8 cellular contexts compared by ENCODE assay signal in the genomic region with DNA sequence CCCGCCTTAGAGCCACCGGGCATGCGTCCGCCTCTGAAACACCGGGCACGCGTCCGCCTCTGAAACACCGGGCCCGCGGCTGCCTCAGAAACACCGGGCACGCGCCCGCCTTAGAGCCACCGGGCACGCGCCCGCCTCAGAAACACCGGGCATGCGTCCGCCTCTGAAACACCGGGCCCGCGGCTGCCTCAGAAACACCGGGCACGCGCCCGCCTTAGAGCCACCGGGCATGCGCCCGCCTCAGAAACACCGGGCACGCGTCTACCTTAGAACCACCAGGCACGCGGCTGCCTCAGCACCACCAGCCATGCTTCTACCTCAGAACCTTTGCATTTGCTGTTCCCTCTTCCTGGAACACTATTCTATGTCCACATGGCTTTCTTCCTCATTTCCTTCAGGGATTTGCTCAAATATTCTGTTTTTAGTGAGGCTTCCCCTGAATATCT. TPM values are rescaled to one million over a fixed set of nuclear protein-coding genes. Genes with fewer than 3 reads are reported as not detected.
A peak's percentile ranks its signal among the peaks of the same experiment; 100 is the strongest.
DNase-seq lines count a peak whose midpoint lies in the region; ATAC-seq, FAIRE-seq and TF ChIP-seq lines count a peak whose summit lies in the region.
"Not testable (repeated sequence)": the region's sequence is repeated elsewhere in the genome, so short reads cannot be mapped to it uniquely, and the experiment has no call there.

No MANE protein-coding gene starts in this region.

- POLR2A ChIA-PET in activated CD4-positive, alpha-beta T cell treated with anti-CD3 and anti-CD28 coated beads for 36 hours (lab: Charles Lee): not testable (repeated sequence)

- FAIRE-seq in keratinocyte (lab: Jason Lieb, UNC); small intestine (lab: Jason Lieb, UNC): not testable (repeated sequence)

- H3K4me1 ChIP-seq in keratinocyte (ENCODE audit: control insufficient read depth, extremely low read depth, insufficient read depth, low read length); small intestine (ENCODE audit: control insufficient read depth in 2 of 2, insufficient read depth in 1 of 2, low read depth in 1 of 2, low read length in 1 of 2): not testable (repeated sequence)

- peak overlapping the region; percentile 30 to 78 (median 76) for H3K4me3 ChIP-seq in keratinocyte (ENCODE audit: control insufficient read depth in 2 of 3, extremely low read depth in 1 of 3, insufficient read depth in 2 of 3, low read depth in 1 of 3, low read length in 3 of 3)
- H3K4me3 ChIP-seq in small intestine (ENCODE audit: low read depth in 1 of 2, low read length in 2 of 2): peak overlapping the region in 1 of 2 donors; percentile 53

- H3K4me1 Mint-ChIP-seq in activated CD4-positive, alpha-beta T cell treated with anti-CD3 and anti-CD28 coated beads for 36 hours: not testable (repeated sequence)

- H4K20me1 ChIP-seq in keratinocyte (ENCODE audit: control insufficient read depth, extremely low read depth, insufficient read depth, low read length): not testable (repeated sequence)

- DNase-seq in A172 (ENCODE audit: low spot score) (peak; percentile 33), NCI-H526 (lab: John Stamatoyannopoulos, UW) (peak; percentile 56 to 89), cerebellar cortex (ENCODE audit: low spot score) (peak; percentile 61), small intestine (peak; percentile 61)
- peak; percentile 77 for DNase-seq in activated CD4-positive, alpha-beta T cell treated with anti-CD3 and anti-CD28 coated beads for 36 hours
- DNase-seq in keratinocyte (ENCODE audit: low read depth, low spot score): not testable (repeated sequence)

- ATAC-seq in GM18861 (IDR thresholded peaks at IDR 0.05; ENCODE audit: unreplicated experiment): peak; percentile 56
- peak; percentile 84 for ATAC-seq in HG03442 (IDR thresholded peaks at IDR 0.05; ENCODE audit: unreplicated experiment)
- ATAC-seq in activated CD4-positive, alpha-beta T cell treated with anti-CD3 and anti-CD28 coated beads for 36 hours: peak; percentile 61

- not testable (repeated sequence) for H3K27me3 ChIP-seq in keratinocyte (ENCODE audit: control insufficient read depth, extremely low read depth, insufficient read depth, low read length); small intestine (ENCODE audit: control insufficient read depth in 2 of 2, insufficient read depth in 2 of 2, low read length in 2 of 2)

- not testable (repeated sequence) for H3K79me2 ChIP-seq in keratinocyte (ENCODE audit: control insufficient read depth, insufficient read depth, low read length)

- peak overlapping the region; percentile 95 for H2AFZ ChIP-seq in keratinocyte (ENCODE audit: control insufficient read depth, low read length)

- peak overlapping the region; percentile 17 for H3K27ac ChIP-seq in keratinocyte (ENCODE audit: control insufficient read depth, insufficient read depth, low read length)
- H3K27ac ChIP-seq in small intestine (ENCODE audit: low read depth in 1 of 2, low read length in 1 of 2): peak overlapping the region in 1 of 2 donors; percentile 60

- peak overlapping the region; percentile 93 for H3K27ac Mint-ChIP-seq in activated CD4-positive, alpha-beta T cell treated with anti-CD3 and anti-CD28 coated beads for 36 hours

- peak overlapping the region; percentile 77 for H3K4me3 Mint-ChIP-seq in activated CD4-positive, alpha-beta T cell treated with anti-CD3 and anti-CD28 coated beads for 36 hours

- TF ChIP-seq CTCF in keratinocyte (optimal IDR thresholded peaks at IDR 0.05 in 1 of 3, IDR thresholded peaks at IDR 0.05 in 1 of 3, conservative IDR thresholded peaks at IDR 0.05 in 1 of 3; ENCODE audit: extremely low read depth in 1 of 3, insufficient read depth in 2 of 3, low read length in 3 of 3): not testable (repeated sequence)

- intact Hi-C loops in activated CD4-positive, alpha-beta T cell treated with anti-CD3 and anti-CD28 coated beads for 36 hours (cut with DNase I, micrococcal nuclease): loop anchor here (1.0 to 2.0 kb wide), 4 partner anchors 58 to 186 kb away; a partner anchor contains a TSS

- H3K9me3 ChIP-seq in keratinocyte (ENCODE audit: control insufficient read depth, low read depth, low read length); small intestine (ENCODE audit: control insufficient read depth, low read depth): not testable (repeated sequence)

- not testable (repeated sequence) for H3K9me3 Mint-ChIP-seq in activated CD4-positive, alpha-beta T cell treated with anti-CD3 and anti-CD28 coated beads for 36 hours (ENCODE audit: low read depth)

- H3K36me3 ChIP-seq in keratinocyte (ENCODE audit: control insufficient read depth in 2 of 2, extremely low read depth in 1 of 2, insufficient read depth in 2 of 2, low read length in 2 of 2); small intestine (ENCODE audit: control insufficient read depth in 2 of 2, insufficient read depth in 2 of 2, low read length in 2 of 2): not testable (repeated sequence)

- CTCF ChIA-PET in activated CD4-positive, alpha-beta T cell treated with anti-CD3 and anti-CD28 coated beads for 36 hours (lab: Charles Lee): interaction anchor here (0.5 kb wide), 1 partner anchor 11 kb away, joined by 3 read pairs; no protein-coding TSS in a partner anchor

- peak overlapping the region; percentile 90 for H3K4me2 ChIP-seq in keratinocyte (ENCODE audit: control insufficient read depth, extremely low read depth, insufficient read depth, low read depth, low read length)

- H3K9me1 ChIP-seq in keratinocyte (ENCODE audit: control insufficient read depth, extremely low read depth, insufficient read depth, low read length): not testable (repeated sequence)

- H3K27me3 Mint-ChIP-seq in activated CD4-positive, alpha-beta T cell treated with anti-CD3 and anti-CD28 coated beads for 36 hours: not testable (repeated sequence)

- H3K9ac ChIP-seq in keratinocyte (ENCODE audit: control insufficient read depth, extremely low read depth, insufficient read depth, low read length): peak overlapping the region; percentile 72

- dilution Hi-C loops in keratinocyte (cut with MboI; ENCODE audit: extremely low pct_ligation_motif_present, low sequenced_read_pairs): not testable (repeated sequence)

- H3K36me3 Mint-ChIP-seq in activated CD4-positive, alpha-beta T cell treated with anti-CD3 and anti-CD28 coated beads for 36 hours (ENCODE audit: low read depth): not testable (repeated sequence)

- 0% methylated on average over 35 to 37 of the region's 37 CpGs for WGBS in small intestine, 3 donors

RNA-seq across cellular contexts. Expression of a gene that starts 58.4 kb away (rescaled TPM):
- total RNA-seq in A172 (2014; rRNA removed; shearing (Covaris generic)): 97.0 and 114 TPM in 2 replicates
- 10 to 100 TPM; 40.3 to 48.9 TPM for total RNA-seq in activated CD4-positive, alpha-beta T cell treated with anti-CD3 and anti-CD28 coated beads for 36 hours
- 21.0 to 38.3 TPM (median 28.6 TPM) in 3 replicates for polyA plus RNA-seq in keratinocyte
- 166 TPM for polyA plus RNA-seq in keratinocyte (2011; ENCODE audit: low read depth)
- 12.9 and 26.5 TPM in 2 replicates for polyA plus RNA-seq in keratinocyte (2011; cell fraction: cytosol; rRNA removed)
- 47.4 and 68.1 TPM in 2 replicates for polyA plus RNA-seq in keratinocyte (2011; cell fraction: nucleus; rRNA removed)
- 16.4 and 93.2 TPM in 2 replicates for polyA plus RNA-seq in keratinocyte (2012; ENCODE audit: low replicate concordance)
- 3.8 to 28.9 TPM (median 14.3 TPM) in 3 replicates for polyA minus RNA-seq in keratinocyte
- polyA minus RNA-seq in keratinocyte (2011; cell fraction: cytosol; rRNA and poly(A)+ RNA removed): 8.1 TPM
- polyA minus RNA-seq in keratinocyte (2011; cell fraction: nucleus; rRNA and poly(A)+ RNA removed): 36.2 and 46.7 TPM in 2 replicates
- 10 to 100 TPM; 41.9 to 58.4 (median 49.0) TPM for polyA plus RNA-seq in small intestine
